ENCODE assay signal across 30 cellular contexts in genomic region chr13:28171266-28171665, GRCh38.
"Had no signal": no experiment of that assay in that cellular context is flagged by ENCODE, and none has a peak within 500 bp of the region (broad histone marks: within the 10 kb centered on the region; RNA-seq: fewer than 3 reads in every experiment).

No MANE protein-coding gene starts in this region.

- H3K4me3 ChIP-seq: adrenal gland, ascending aorta, sigmoid colon, smooth muscle cell, thoracic aorta, upper lobe of left lung had no signal

- H3K27ac ChIP-seq: adrenal gland, ascending aorta, brain microvascular endothelial cell, sigmoid colon, thoracic aorta, upper lobe of left lung had no signal

- H3K36me3 ChIP-seq: adrenal gland, ascending aorta, brain microvascular endothelial cell, thoracic aorta had no signal

- H3K4me1 ChIP-seq: adrenal gland, ascending aorta, upper lobe of left lung had no signal

- H3K9me3 ChIP-seq: adrenal gland, ascending aorta, sigmoid colon, thoracic aorta, upper lobe of left lung had no signal

- H3K4me3 Mint-ChIP-seq: activated naive CD8-positive, alpha-beta T cell; activated T-cell treated with anti-CD3 and anti-CD28 coated beads, Interleukin-2, amount 50 U/mL, for 24 hours; activated T-helper 17 cell treated with anti-CD3 and anti-CD28 coated beads, Interleukin-2, amount 50 U/mL, for 72 hours; memory B cell; neural crest cell; stimulated activated naive B cell treated with anti-CD40 and anti-IgM and Interleukin-4, amounts not matched to agents 10 μg/mL and 1 μg/mL and 100 μg/mL, for 72 hours had no signal

- H3K27ac Mint-ChIP-seq: activated naive CD8-positive, alpha-beta T cell; activated T-cell treated with anti-CD3 and anti-CD28 coated beads, Interleukin-2, amount 50 U/mL, for 24 hours; activated T-helper 17 cell treated with anti-CD3 and anti-CD28 coated beads, Interleukin-2, amount 50 U/mL, for 72 hours; memory B cell; stimulated activated naive B cell treated with anti-CD40 and anti-IgM and Interleukin-4, amounts not matched to agents 10 μg/mL and 1 μg/mL and 100 μg/mL, for 72 hours had no signal

- H3K9me3 Mint-ChIP-seq: activated T-cell treated with anti-CD3 and anti-CD28 coated beads, Interleukin-2, amount 50 U/mL, for 24 hours; activated T-helper 17 cell treated with anti-CD3 and anti-CD28 coated beads, Interleukin-2, amount 50 U/mL, for 72 hours; memory B cell; neural crest cell; stimulated activated naive B cell treated with anti-CD40 and anti-IgM and Interleukin-4, amounts not matched to agents 10 μg/mL and 1 μg/mL and 100 μg/mL, for 72 hours had no signal

- H3K4me2 ChIP-seq: smooth muscle cell had no signal

- H3K27me3 Mint-ChIP-seq: activated naive CD8-positive, alpha-beta T cell; activated T-cell treated with anti-CD3 and anti-CD28 coated beads, Interleukin-2, amount 50 U/mL, for 24 hours; activated T-helper 17 cell treated with anti-CD3 and anti-CD28 coated beads, Interleukin-2, amount 50 U/mL, for 72 hours; memory B cell; stimulated activated naive B cell treated with anti-CD40 and anti-IgM and Interleukin-4, amounts not matched to agents 10 μg/mL and 1 μg/mL and 100 μg/mL, for 72 hours had no signal

- FAIRE-seq: islet of Langerhans, TTC549 had no signal

- H3K36me3 Mint-ChIP-seq: activated naive CD8-positive, alpha-beta T cell had no signal

- H3K27me3 ChIP-seq: adrenal gland, ascending aorta, brain microvascular endothelial cell, sigmoid colon, upper lobe of left lung had no signal

- ATAC-seq: activated T-helper 17 cell treated with anti-CD3 and anti-CD28 coated beads, Interleukin-2, amount 50 U/mL, for 72 hours; esophagus mucosa; left cardiac atrium; stimulated activated naive B cell treated with anti-CD40 and anti-IgM and Interleukin-4, amounts not matched to agents 10 μg/mL and 1 μg/mL and 100 μg/mL, for 72 hours had no signal

- DNase-seq: activated CD8-positive, alpha-beta memory T cell treated with anti-CD3 and anti-CD28 coated beads for 24 hours; activated CD8-positive, alpha-beta memory T cell treated with anti-CD3 and anti-CD28 coated beads, Interleukin-2, amount 50 U/mL, for 4 hours; activated T-cell treated with anti-CD3 and anti-CD28 coated beads, Interleukin-2, amount 50 U/mL, for 24 hours; adrenal gland; brain microvascular endothelial cell; caudate nucleus; dermis blood vessel endothelial cell; effector CD8-positive, alpha-beta T cell; foreskin melanocyte; glutamatergic neuron; hippocampal formation; left cardiac atrium; occipital lobe; retina; sigmoid colon; stimulated activated CD4-positive, alpha-beta T cell treated with anti-CD3 and anti-CD28 coated beads, Interleukin-2, amount 100 ng/mL, for 48 hours; stimulated activated CD8-positive, alpha-beta memory T cell treated with anti-CD3 and anti-CD28 coated beads, Interleukin-4, amount 100 ng/mL, for 48 hours; stimulated activated naive B cell treated with anti-CD40 and anti-IgM and Interleukin-4, amounts not matched to agents 10 μg/mL and 1 μg/mL and 100 μg/mL, for 72 hours; T-helper 1 cell; upper lobe of left lung had no signal
